Comparison of ENCODE assay signal across 9 cellular contexts in the genomic region with DNA sequence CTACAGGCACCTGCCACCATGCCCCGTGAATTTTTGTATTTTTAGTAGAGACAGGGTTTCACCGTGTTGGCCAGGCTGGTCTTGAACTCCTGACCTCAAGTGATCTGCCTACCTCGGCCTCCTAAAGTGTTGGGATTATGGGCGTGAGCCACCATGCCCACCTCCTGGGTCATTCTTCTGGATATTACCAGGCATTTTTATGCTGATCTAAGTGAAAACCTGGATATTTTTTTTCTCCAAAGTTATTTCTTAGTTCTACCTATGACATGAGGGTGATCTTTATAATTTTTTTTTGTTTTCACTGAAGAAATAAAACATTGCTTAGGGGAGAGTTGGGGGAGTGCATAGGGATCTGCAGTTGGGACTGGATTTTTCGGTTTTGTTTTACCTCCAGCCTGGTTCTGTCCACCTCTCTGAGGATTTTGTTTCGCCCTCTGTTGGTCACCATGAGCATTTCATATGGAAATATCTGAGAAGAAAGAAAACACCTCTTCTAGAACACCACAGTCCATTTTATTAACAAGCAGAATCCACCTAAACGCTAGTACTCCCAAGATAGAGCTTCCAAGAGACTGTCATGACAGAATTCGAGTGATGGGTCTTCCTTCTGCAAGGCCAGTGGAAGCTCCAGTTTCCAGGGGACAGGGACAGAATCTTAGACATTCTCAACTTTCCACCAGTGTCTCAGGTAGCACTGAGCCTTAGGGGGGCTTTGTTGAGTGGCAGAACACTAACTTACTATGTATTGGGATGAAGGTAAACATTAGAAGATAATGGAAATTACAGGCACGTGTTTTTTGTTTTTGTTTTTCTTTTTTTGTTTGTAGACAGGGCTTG. TPM values are rescaled to one million over a fixed set of nuclear protein-coding genes. Genes with fewer than 3 reads are reported as not detected.
A peak's percentile ranks its signal among the peaks of the same experiment; 100 is the strongest.
DNase-seq lines count a peak whose midpoint lies in the region; ATAC-seq, FAIRE-seq and TF ChIP-seq lines count a peak whose summit lies in the region.
"Had no signal": no experiment of that assay in that cellular context is flagged by ENCODE, and none has a peak within 500 bp of the region (broad histone marks: within the 10 kb centered on the region; RNA-seq: fewer than 3 reads in every experiment).

No MANE protein-coding gene starts in this region.

- in situ Hi-C loops in K562 (cut with MboI): no loop called here

- ATAC-seq in HG02852 (IDR thresholded peaks at IDR 0.05; ENCODE audit: unreplicated experiment) (peak; percentile 48), K562 (peak; percentile 41; the same call in 1 of the 3 replicates), GM21390 (IDR thresholded peaks at IDR 0.05; ENCODE audit: unreplicated experiment) (no peak)

- H3K4me3 ChIP-seq in Caco-2 (ENCODE audit: low read depth, low read length) (no peak overlapping the region), K562 (no peak overlapping the region)

- TF ChIP-seq EP300 in K562 (IDR thresholded peaks at IDR 0.05; ENCODE audit: low read length): no peak

- H4K20me1 ChIP-seq in K562 (replicated peaks; ENCODE audit: control insufficient read depth, insufficient read depth, low read length): no peaks in the 10 kb centered on the region

- no peak overlapping the region for H3K9ac ChIP-seq in K562 (ENCODE audit: insufficient read depth in 1 of 2, low read depth in 2 of 2, low read length in 2 of 2)

- CTCF ChIA-PET in Caco-2 (lab: Charles Lee) (interaction anchor here (0.7 to 4.9 kb wide), 2 partner anchors 134 to 263 kb away, joined by 6 to 28 read pairs; no protein-coding TSS in a partner anchor), K562 (lab: Yijun Ruan, JAX; ENCODE audit: low intra/inter-chr PET ratio) (no interaction called here)

- POLR2A ChIA-PET in Caco-2 (lab: Charles Lee): no interaction called here
- POLR2A ChIA-PET in K562 (lab: Yijun Ruan, JAX): interaction anchor here (0.6 kb wide), 1 partner anchor 384 kb away, joined by 3 read pairs; the partner anchor contains the start of gene FHIP2A

- H3K4me3 Mint-ChIP-seq in Caco-2 (ENCODE audit: unreplicated experiment) (no peak overlapping the region), mesothelial cell of epicardium (no peak overlapping the region)

- DNase-seq in Caco-2 (peak in 1 of 2 experiments; percentile 15), K562 (ENCODE audit: extremely low read depth in 1 of 4, low spot score in 3 of 4) (peak in 3 of 4 experiments; percentile 9 to 32 (median 27)), mesothelial cell of epicardium (ENCODE audit: low spot score in 2 of 2, unreplicated experiment in 2 of 2) (no peak), NCI-H446 treated with DMSO at 0.1 percent for 48 hours (lab: John Stamatoyannopoulos, UW) (no peak), NCI-H524 treated with DMSO at 0.1 percent for 48 hours (lab: John Stamatoyannopoulos, UW) (no peak)
- DNase-seq in activated naive CD4-positive, alpha-beta T cell (lab: John Stamatoyannopoulos, UW): no peak
- DNase-seq: Right ventricle myocardium superior had no signal

- WGBS in K562 (ENCODE audit: insufficient coverage, low coverage, missing lambda C conversion rate): 0% methylated on average over 8 of the region's 9 CpGs

- no peaks in the 10 kb centered on the region for H3K27me3 ChIP-seq in Caco-2 (replicated peaks; ENCODE audit: control insufficient read depth, insufficient read depth, low read length)
- peaks cover 0 to 4% of the 10 kb centered on the region in 2 experiments; a peak in 2 of 5 replicates for H3K27me3 ChIP-seq in K562 (ENCODE audit: control insufficient read depth in 2 of 2, insufficient read depth in 2 of 2, low read length in 2 of 2)

- H2AFZ ChIP-seq in K562 (ENCODE audit: low read depth, low read length): no peak overlapping the region

- H3K4me1 Mint-ChIP-seq in Caco-2 (ENCODE audit: low read depth, unreplicated experiment) (no peaks in the 10 kb centered on the region), mesothelial cell of epicardium (peaks cover 15% of the 10 kb centered on the region)

- H3K27me3 Mint-ChIP-seq in Caco-2 (ENCODE audit: insufficient read depth, unreplicated experiment) (no peaks in the 10 kb centered on the region), mesothelial cell of epicardium (ENCODE audit: low read depth) (no peaks in the 10 kb centered on the region)

- H3K27ac ChIP-seq in K562 (ENCODE audit: extremely low read depth, low read depth, low read length): no peak overlapping the region

- H3K9me3 Mint-ChIP-seq in Caco-2 (ENCODE audit: unreplicated experiment) (no peaks in the 10 kb centered on the region), mesothelial cell of epicardium (no peaks in the 10 kb centered on the region)

- intact Hi-C loops in Caco-2 (cut with micrococcal nuclease; ENCODE audit: unreplicated experiment): loop anchor here (1.0 kb wide), 1 partner anchor 133 kb away; no protein-coding TSS in a partner anchor
- intact Hi-C loops in K562 (cut with micrococcal nuclease): loop anchor here (2.0 kb wide), 1 partner anchor 133 kb away; no protein-coding TSS in a partner anchor

- BruUV-seq in Caco-2 (replicated peaks; lab: Mats Ljungman, UMichigan): no TSS peak
- no TSS peak for BruUV-seq in K562 (replicated peaks; lab: Mats Ljungman, UMichigan)

- H3K4me1 ChIP-seq in Caco-2 (peaks cover 6% of the 10 kb centered on the region; the same call in 1 of the 2 replicates), K562 (replicated peaks in 1 of 2; ENCODE audit: control insufficient read depth in 2 of 2, insufficient read depth in 2 of 2, low read length in 2 of 2) (no peaks in the 10 kb centered on the region)

- TF ChIP-seq POLR2A in K562 (conservative IDR thresholded peaks at IDR 0.05): no peak

- H3K36me3 ChIP-seq in Caco-2 (ENCODE audit: control insufficient read depth, insufficient read depth, low read length) (no peaks in the 10 kb centered on the region; the same call in 1 of the 2 replicates), K562 (ENCODE audit: control insufficient read depth, insufficient read depth, low read length) (no peaks in the 10 kb centered on the region)

- H3K9me3 ChIP-seq in Caco-2 (no peaks in the 10 kb centered on the region), K562 (replicated peaks; ENCODE audit: control insufficient read depth, insufficient read depth, low read depth, low read length) (no peaks in the 10 kb centered on the region)

- no peak overlapping the region for H3K4me2 ChIP-seq in K562 (ENCODE audit: insufficient read depth, low read length)

- TF ChIP-seq RAD21 in K562 (CRISPR knock-in tag; conservative IDR thresholded peaks at IDR 0.05 in 1 of 2, IDR thresholded peaks at IDR 0.05 in 1 of 2): 0 out of 4 replicates have a peak, but pooled peaks have one; percentile 10 to 16

- H3K27ac Mint-ChIP-seq in Caco-2 (ENCODE audit: unreplicated experiment) (no peak overlapping the region), mesothelial cell of epicardium (no peak overlapping the region)

- H3K36me3 Mint-ChIP-seq in Caco-2 (ENCODE audit: insufficient read depth, unreplicated experiment) (peaks cover 65% of the 10 kb centered on the region), mesothelial cell of epicardium (peaks cover 63% of the 10 kb centered on the region)

- peak; percentile 23 for FAIRE-seq in K562 (lab: Jason Lieb, UNC)

- no peaks in the 10 kb centered on the region for H3K79me2 ChIP-seq in K562 (ENCODE audit: control insufficient read depth, insufficient read depth, low read length)

- TF ChIP-seq CTCF in Caco-2 (IDR thresholded peaks at IDR 0.05; ENCODE audit: insufficient read depth in 1 of 2, low read depth in 1 of 2, low read length in 1 of 2, severe bottlenecking in 1 of 2, unreplicated experiment in 1 of 2): peak; percentile 54 to 60
- peak in 2 of 3 experiments; percentile 38 to 41; a peak in 3 of 6 replicates for TF ChIP-seq CTCF in K562 (IDR thresholded peaks at IDR 0.05 in 2 of 3, conservative IDR thresholded peaks at IDR 0.05 in 1 of 3; ENCODE audit: insufficient read depth in 2 of 3, low read depth in 1 of 3, low read length in 3 of 3)
- peak; percentile 54 for TF ChIP-seq CTCF in mesothelial cell of epicardium (IDR thresholded peaks at IDR 0.05; ENCODE audit: unreplicated experiment)

- H3K9me1 ChIP-seq in K562 (ENCODE audit: control insufficient read depth, insufficient read depth, low read length): no peaks in the 10 kb centered on the region

TF ChIP-seq in K562, 482 proteins besides CTCF, POLR2A, EP300 and RAD21 (continues in another document):
- TF ChIP-seq RFX1 (IDR thresholded peaks at IDR 0.05) (no peak), MAFG (tag; conservative IDR thresholded peaks at IDR 0.05) (no peak)

RNA-seq across cellular contexts. Expression of gene AFAP1L2, which starts 33.4 kb away (rescaled TPM):
- total RNA-seq in Caco-2 (2022) (2.3 and 2.6 TPM in 2 replicates), K562 (2014; rRNA removed) (not detected in 2 replicates), K562 (2014; rRNA removed; fragmentation: Illumina TruSeq; extraction: Trizol) (not detected in 2 replicates), K562 (2015; rRNA removed; fragmentation: Illumina TruSeq; extraction: Trizol) (not detected in 2 replicates), K562 (2021) (0.07 TPM in 2 replicates), mesothelial cell of epicardium (4.0 to 5.7 TPM (median 5.7 TPM) in 3 replicates)
- total RNA-seq in K562 (2011; cell fraction: chromatin; rRNA removed; ENCODE audit: low replicate concordance): not detected in 2 replicates
- not detected in 2 replicates for total RNA-seq in K562 (2011; cell fraction: nucleolus; rRNA removed)
- total RNA-seq in K562 (2011; cell fraction: nucleoplasm; rRNA removed): not detected in 2 replicates
- polyA plus RNA-seq in K562 (2011; rRNA removed) (not detected in 2 replicates), K562 (2014; fragmentation: Illumina TruSeq; extraction: Trizol) (not detected in 2 replicates), K562 (2014; fragmentation: Nextera tagmentation; extraction: Ambion mirVana) (not detected), K562 (2014; rRNA removed) (not detected in 2 replicates)
- polyA plus RNA-seq in K562 (2011; cell fraction: cytosol; rRNA removed): not detected in 2 replicates
- polyA plus RNA-seq in K562 (2011; cell fraction: nucleus; rRNA removed): not detected in 2 replicates
- 0.14 TPM in 1 of 2 replicates, not detected in the other for polyA plus RNA-seq in K562 (2012)
- not detected in 2 replicates for polyA minus RNA-seq in K562 (2011; rRNA and poly(A)+ RNA removed)
- polyA minus RNA-seq in K562 (2011; cell fraction: cytosol; rRNA and poly(A)+ RNA removed): not detected in 2 replicates
- polyA minus RNA-seq in K562 (2011; cell fraction: nucleus; rRNA and poly(A)+ RNA removed): not detected in 2 replicates

Comparison
In these comparisons a context has a peak if more than half of its experiments do, and no peak if none do; other contexts are left out.
1. DNase-seq: peak in K562 (3 of 4); none in mesothelial cell of epicardium (0 of 2), NCI-H446 treated with DMSO at 0.1 percent for 48 hours (single experiment), NCI-H524 treated with DMSO at 0.1 percent for 48 hours (single experiment) and activated naive CD4-positive, alpha-beta T cell (0 of 4).
2. Peak in every context shown above with its lines, with median percentiles within 50 percentile points of each other: CTCF ChIP-seq.